ENCODE assay signal across 9 cellular contexts in the genomic region with DNA sequence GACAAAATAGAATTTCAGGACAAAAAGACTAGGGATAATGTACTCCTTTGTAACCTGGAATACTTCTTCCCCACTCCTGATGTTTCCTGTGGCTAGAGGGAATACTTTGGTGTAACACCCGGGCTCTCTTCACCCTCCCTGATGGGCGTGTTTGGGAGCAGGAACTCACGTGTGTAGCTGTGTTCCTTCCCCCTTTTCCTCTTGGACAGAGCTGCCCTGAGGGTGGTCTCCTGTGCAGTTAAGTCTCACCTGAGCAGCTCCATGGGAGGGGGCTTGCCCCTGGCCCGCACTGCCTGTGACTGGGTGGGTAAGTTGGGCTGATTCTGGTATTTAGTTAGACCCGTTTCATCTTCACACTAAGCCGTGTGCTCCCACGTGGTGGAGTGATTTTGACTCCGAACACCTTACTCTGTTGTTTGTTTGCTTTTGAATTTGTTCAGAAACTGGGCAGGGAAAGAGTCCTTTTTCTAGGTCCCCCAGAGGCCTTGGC.
DNase-seq lines count a peak whose midpoint lies in the region; TF ChIP-seq lines count a peak whose summit lies in the region.
"Had no signal": no experiment of that assay in that cellular context is flagged by ENCODE, and none has a peak within 500 bp of the region (broad histone marks: within the 10 kb centered on the region; RNA-seq: fewer than 3 reads in every experiment).

No MANE protein-coding gene starts in this region.

- peak overlapping the region; percentile 64 for H3K4me2 ChIP-seq in hepatocyte

- 62% methylated on average over 8 of the region's 8 CpGs for WGBS in hepatocyte (ENCODE audit: low lambda C conversion rate, missing lambda C conversion rate)

- peak; percentile 81 for DNase-seq in HT1080 (ENCODE audit: low read depth)
- peak; percentile 88 to 94 for DNase-seq in SHP77 (lab: John Stamatoyannopoulos, UW)
- DNase-seq in hepatocyte (ENCODE audit: low spot score), result no peak
- DNase-seq in hippocampal formation (lab: John Stamatoyannopoulos, UW), result no peak
- DNase-seq in SKM-1 treated with dmso at 0.1 percent for 144 hours (lab: John Stamatoyannopoulos, UW; ENCODE audit: unreplicated experiment), result no peak
- DNase-seq in cardiac septum (ENCODE audit: low spot score), result no peak
- DNase-seq in inferior parietal cortex (ENCODE audit: extremely low spot score), result no peak
- DNase-seq: effector CD4-positive, alpha-beta T cell had no signal

- H3K4me3 ChIP-seq in hepatocyte, result no peak overlapping the region
- H3K4me3 ChIP-seq in stomach smooth muscle (ENCODE audit: low read length in 2 of 2), result peak overlapping the region; percentile 83 to 90

- TF ChIP-seq CTCF in hepatocyte (IDR thresholded peaks at IDR 0.05; ENCODE audit: poor library complexity), result no peak

- H3K79me2 ChIP-seq in hepatocyte, result no peaks in the 10 kb centered on the region

- intact Hi-C loops in cardiac septum (cut with DNase I), result no loop called here

- H2AFZ ChIP-seq in hepatocyte, result peak overlapping the region; percentile 16

- H3K4me1 ChIP-seq in hepatocyte (ENCODE audit: insufficient read depth) (no peaks in the 10 kb centered on the region), stomach smooth muscle (ENCODE audit: control insufficient read depth, insufficient read depth, low read length) (no peaks in the 10 kb centered on the region)

- no peaks in the 10 kb centered on the region for H3K36me3 ChIP-seq in hepatocyte (replicated peaks; ENCODE audit: insufficient read depth, low read depth)
- H3K36me3 ChIP-seq in stomach smooth muscle (ENCODE audit: control insufficient read depth in 2 of 2, insufficient read depth in 2 of 2, low read length in 2 of 2), result peaks cover 0 to 3% of the 10 kb centered on the region in 2 donors

- H3K9me2 ChIP-seq in hepatocyte (replicated peaks; ENCODE audit: insufficient read depth), result no peaks in the 10 kb centered on the region

- H3K9me3 ChIP-seq in hepatocyte (ENCODE audit: low read depth), result no peaks in the 10 kb centered on the region
- H3K9me3 ChIP-seq in stomach smooth muscle (ENCODE audit: control insufficient read depth in 2 of 2, low read length in 2 of 2), result no peaks in the 10 kb centered on the region

- no peaks in the 10 kb centered on the region for H3K27me3 ChIP-seq in hepatocyte
- no peaks in the 10 kb centered on the region for H3K27me3 ChIP-seq in stomach smooth muscle (ENCODE audit: control insufficient read depth in 1 of 2, insufficient read depth in 2 of 2, low read length in 2 of 2)

- H3K9ac ChIP-seq in stomach smooth muscle (ENCODE audit: low read length in 2 of 2), result peak overlapping the region; percentile 64 to 72

- no peak overlapping the region for H3K27ac ChIP-seq in hepatocyte
- H3K27ac ChIP-seq in stomach smooth muscle (ENCODE audit: low read length), result no peak overlapping the region

- no peaks in the 10 kb centered on the region for H4K20me1 ChIP-seq in hepatocyte (ENCODE audit: insufficient read depth, poor library complexity, severe bottlenecking)

Comparison
In these comparisons a context has a peak if more than half of its experiments do, and no peak if none do; other contexts are left out.
1. DNase-seq: peak in HT1080 (single experiment) and SHP77 (2 of 2); none in hepatocyte (single experiment), hippocampal formation (0 of 2), SKM-1 treated with dmso at 0.1 percent for 144 hours (single experiment), cardiac septum (single experiment) and inferior parietal cortex (single experiment).